In the genomic region with DNA sequence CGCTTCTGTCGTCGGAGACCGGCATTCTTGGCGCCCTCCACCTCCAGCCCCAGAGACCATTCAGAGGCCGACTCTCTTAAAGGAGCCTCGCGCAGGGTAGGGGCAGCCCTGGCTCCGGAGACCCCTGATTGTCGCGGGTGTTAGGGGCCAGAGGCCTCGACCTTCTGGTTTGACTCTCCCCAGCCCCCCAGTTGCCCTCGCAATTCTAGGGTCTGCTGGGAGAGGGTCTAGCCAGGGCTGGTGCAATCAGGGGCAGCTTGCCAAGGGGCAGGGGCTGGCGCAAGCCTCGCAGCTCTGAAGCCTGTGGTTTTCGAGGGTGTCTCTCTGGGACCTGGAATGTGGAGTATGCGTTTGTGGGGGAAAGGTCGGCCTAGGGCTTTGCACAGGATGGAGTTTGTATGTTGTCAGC, we compare ENCODE assay signal across 12 cellular contexts. TPM values are rescaled to one million over a fixed set of nuclear protein-coding genes. Genes with fewer than 3 reads are reported as not detected.
DNase-seq lines count a peak whose midpoint lies in the region.
"Had no signal": no experiment of that assay in that cellular context is flagged by ENCODE, and none has a peak within 500 bp of the region (broad histone marks: within the 10 kb centered on the region; RNA-seq: fewer than 3 reads in every experiment).

No MANE protein-coding gene starts in this region.

- H3K9me3 Mint-ChIP-seq in activated T-helper 2 cell treated with anti-CD3 and anti-CD28 coated beads, Interferon-gamma antibody, Interleukin-2, Interleukin-4, amounts not matched to agents 10 μg/mL and 5 μg/mL and 100 μg/mL, durations not matched to agents 14 hours and 24 hours and 36 hours: peaks cover 17% of the 10 kb centered on the region

- no peak overlapping the region for H3K27ac Mint-ChIP-seq in activated T-helper 2 cell treated with anti-CD3 and anti-CD28 coated beads, Interferon-gamma antibody, Interleukin-2, Interleukin-4, amounts not matched to agents 10 μg/mL and 5 μg/mL and 100 μg/mL, durations not matched to agents 14 hours and 24 hours and 36 hours

- peaks cover 12% of the 10 kb centered on the region for H3K9me3 ChIP-seq in iPS-18a (ENCODE audit: control insufficient read depth, low read depth, low read length)

- peak overlapping the region; percentile 39 for H3K4me3 ChIP-seq in iPS-18a (ENCODE audit: low read length)

- no peak overlapping the region for H3K27ac ChIP-seq in iPS-18a (ENCODE audit: low read length)
- H3K27ac ChIP-seq: sigmoid colon had no signal

- no peak overlapping the region for H3K4me3 Mint-ChIP-seq in activated T-helper 2 cell treated with anti-CD3 and anti-CD28 coated beads, Interferon-gamma antibody, Interleukin-2, Interleukin-4, amounts not matched to agents 10 μg/mL and 5 μg/mL and 100 μg/mL, durations not matched to agents 14 hours and 24 hours and 36 hours (ENCODE audit: low read depth)

- H3K36me3 ChIP-seq in iPS-18a (ENCODE audit: control insufficient read depth, low read depth, low read length): no peaks in the 10 kb centered on the region
- H3K36me3 ChIP-seq: sigmoid colon had no signal

- peak; percentile 44 for DNase-seq in EH (ENCODE audit: low read depth)
- DNase-seq in SW480 (ENCODE audit: low spot score): peak; percentile 54
- DNase-seq in retina: peak; percentile 30
- no peak for DNase-seq in LoVo (ENCODE audit: low spot score)
- DNase-seq in activated T-helper 2 cell treated with anti-CD3 and anti-CD28 coated beads, Interferon-gamma antibody, Interleukin-2, Interleukin-4, amounts not matched to agents 10 μg/mL and 5 μg/mL and 100 μg/mL, durations not matched to agents 14 hours and 24 hours and 36 hours (ENCODE audit: low spot score): no peak
- DNase-seq in activated gamma-delta T cell treated with Interleukin-2 at 50 U/mL for 16 hours: no peak
- DNase-seq: Caco-2, foreskin melanocyte, NCI-H226, sigmoid colon had no signal

- H3K36me3 Mint-ChIP-seq in activated T-helper 2 cell treated with anti-CD3 and anti-CD28 coated beads, Interferon-gamma antibody, Interleukin-2, Interleukin-4, amounts not matched to agents 10 μg/mL and 5 μg/mL and 100 μg/mL, durations not matched to agents 14 hours and 24 hours and 36 hours (ENCODE audit: low read depth): peaks cover 11% of the 10 kb centered on the region

- intact Hi-C loops in activated T-helper 2 cell treated with anti-CD3 and anti-CD28 coated beads, Interferon-gamma antibody, Interleukin-2, Interleukin-4, amounts not matched to agents 10 μg/mL and 5 μg/mL and 100 μg/mL, durations not matched to agents 14 hours and 24 hours and 36 hours (cut with micrococcal nuclease): no loop called here

- no peaks in the 10 kb centered on the region for H3K4me1 Mint-ChIP-seq in activated T-helper 2 cell treated with anti-CD3 and anti-CD28 coated beads, Interferon-gamma antibody, Interleukin-2, Interleukin-4, amounts not matched to agents 10 μg/mL and 5 μg/mL and 100 μg/mL, durations not matched to agents 14 hours and 24 hours and 36 hours (ENCODE audit: low read depth)

- no peak overlapping the region for H3K9ac ChIP-seq in iPS-18a (ENCODE audit: low read length)

- peaks cover 6% of the 10 kb centered on the region for H3K4me1 ChIP-seq in iPS-18a (ENCODE audit: control insufficient read depth, low read depth, low read length)
- H3K4me1 ChIP-seq: Caco-2 had no signal

- H3K27me3 Mint-ChIP-seq in activated T-helper 2 cell treated with anti-CD3 and anti-CD28 coated beads, Interferon-gamma antibody, Interleukin-2, Interleukin-4, amounts not matched to agents 10 μg/mL and 5 μg/mL and 100 μg/mL, durations not matched to agents 14 hours and 24 hours and 36 hours (ENCODE audit: low read depth): peaks cover 47% of the 10 kb centered on the region

- H3K27me3 ChIP-seq in iPS-18a (ENCODE audit: control insufficient read depth, insufficient read depth, low read length): peaks cover 50% of the 10 kb centered on the region

RNA-seq across cellular contexts. Expression of a gene that starts 1.6 kb away (rescaled TPM):
- not detected in 2 replicates for total RNA-seq in activated T-helper 2 cell treated with anti-CD3 and anti-CD28 coated beads, Interferon-gamma antibody, Interleukin-2, Interleukin-4, amounts not matched to agents 10 μg/mL and 5 μg/mL and 100 μg/mL, durations not matched to agents 14 hours and 24 hours and 36 hours
- total RNA-seq: Caco-2, MCF 10A had no signal

RNA-seq across cellular contexts. Expression of a gene that starts 33.1 kb away (rescaled TPM):
- total RNA-seq in activated T-helper 2 cell treated with anti-CD3 and anti-CD28 coated beads, Interferon-gamma antibody, Interleukin-2, Interleukin-4, amounts not matched to agents 10 μg/mL and 5 μg/mL and 100 μg/mL, durations not matched to agents 14 hours and 24 hours and 36 hours: 0.21 and 0.30 TPM in 2 replicates

Comparison
In these comparisons a context has a peak if more than half of its experiments do, and no peak if none do; other contexts are left out.
1. DNase-seq: peak in EH (single experiment), SW480 (single experiment) and retina (single experiment); none in LoVo (single experiment), activated T-helper 2 cell treated with anti-CD3 and anti-CD28 coated beads, Interferon-gamma antibody, Interleukin-2, Interleukin-4, amounts not matched to agents 10 μg/mL and 5 μg/mL and 100 μg/mL, durations not matched to agents 14 hours and 24 hours and 36 hours (single experiment) and activated gamma-delta T cell treated with Interleukin-2 at 50 U/mL for 16 hours (single experiment).